Comparison of ENCODE assay signal across 8 cellular contexts in the genomic region with DNA sequence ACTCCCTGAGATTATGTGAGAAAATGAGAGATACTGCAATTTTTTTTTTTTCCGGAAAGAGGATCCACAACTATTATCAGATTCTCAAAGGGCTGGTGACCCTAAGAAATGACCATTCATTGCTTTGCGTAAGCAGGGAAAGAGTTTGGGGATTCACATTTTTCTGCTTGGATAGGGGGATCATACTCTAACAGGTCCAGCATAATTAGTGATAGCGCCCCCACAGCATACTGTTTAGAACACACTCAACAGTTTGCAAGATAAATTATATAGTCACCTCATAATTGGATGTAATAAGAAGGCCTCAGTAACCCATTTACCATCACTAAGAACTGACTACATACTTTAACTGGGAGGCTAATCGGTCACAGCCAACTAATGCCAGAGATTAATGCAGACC. TPM values are rescaled to one million over a fixed set of nuclear protein-coding genes. Genes with fewer than 3 reads are reported as not detected.
A peak's percentile ranks its signal among the peaks of the same experiment; 100 is the strongest.
DNase-seq lines count a peak whose midpoint lies in the region; ATAC-seq, FAIRE-seq and TF ChIP-seq lines count a peak whose summit lies in the region.

No MANE protein-coding gene starts in this region.

- H3K36me3 Mint-ChIP-seq in HFFc6 (ENCODE audit: low read depth): peaks cover 41% of the 10 kb centered on the region
- H3K36me3 Mint-ChIP-seq in activated T-helper 1 cell treated with anti-CD3 and anti-CD28 coated beads, Interleukin-12 subunit alpha, Interleukin-12 subunit beta, Interleukin-2, Interleukin-4 antibody, amounts not matched to agents 30 ng/mL and 10 ng/mL and 1 ng/mL, durations not matched to agents 14 hours and 24 hours and 36 hours (ENCODE audit: low read depth): peaks cover 50% of the 10 kb centered on the region

- peaks cover 26 to 62% (median 58%) of the 10 kb centered on the region in 11 experiments; a peak in 21 of 22 replicates for H4K20me1 ChIP-seq in BLaER1 treated with 17β-estradiol and CSF1 and Interleukin-3, amounts not matched to agents 10 nM and 100 nM
- peaks cover 17% of the 10 kb centered on the region for H4K20me1 ChIP-seq in HepG2 (ENCODE audit: insufficient read depth, low read length)

- H3K9ac ChIP-seq in BLaER1 treated with 17β-estradiol and CSF1 and Interleukin-3, amounts not matched to agents 10 nM and 100 nM: peak overlapping the region; percentile 82 to 93 (median 88); a peak in 21 of 22 replicates
- peak overlapping the region; percentile 85; the same call in 1 of the 2 replicates for H3K9ac ChIP-seq in HepG2 (ENCODE audit: insufficient read depth, low read depth, low read length)

- ATAC-seq in HepG2: no peak
- no peak for ATAC-seq in pancreas
- ATAC-seq in left lobe of liver: no peak
- ATAC-seq in GM19395 (IDR thresholded peaks at IDR 0.05; ENCODE audit: unreplicated experiment): no peak
- no peak for ATAC-seq in HG02763 (IDR thresholded peaks at IDR 0.05; ENCODE audit: unreplicated experiment)

- intact Hi-C loops in activated T-helper 1 cell treated with anti-CD3 and anti-CD28 coated beads, Interleukin-12 subunit alpha, Interleukin-12 subunit beta, Interleukin-2, Interleukin-4 antibody, amounts not matched to agents 30 ng/mL and 10 ng/mL and 1 ng/mL, durations not matched to agents 14 hours and 24 hours and 36 hours (cut with micrococcal nuclease): loop anchor here (10.0 kb wide), 1 partner anchor 401 kb away; a partner anchor contains a TSS
- intact Hi-C loops in HepG2 (cut with micrococcal nuclease; ENCODE audit: unreplicated experiment): loop anchor here (5.0 kb wide), 2 partner anchors 36 to 44 kb away; no protein-coding TSS in a partner anchor
- intact Hi-C loops in pancreas (cut with DNase I): no loop called here

- WGBS in HepG2 (ENCODE audit: low lambda C conversion rate): 69% methylated on average over 4 of the region's 4 CpGs
- 70 to 74% methylated on average over 4 of the region's 4 CpGs for WGBS in pancreas, 2 donors

- peaks cover 19% of the 10 kb centered on the region for H3K4me1 Mint-ChIP-seq in HFFc6 (ENCODE audit: low read depth)
- peaks cover 41% of the 10 kb centered on the region for H3K4me1 Mint-ChIP-seq in activated T-helper 1 cell treated with anti-CD3 and anti-CD28 coated beads, Interleukin-12 subunit alpha, Interleukin-12 subunit beta, Interleukin-2, Interleukin-4 antibody, amounts not matched to agents 30 ng/mL and 10 ng/mL and 1 ng/mL, durations not matched to agents 14 hours and 24 hours and 36 hours (ENCODE audit: low read depth)

- H3K27me3 ChIP-seq in BLaER1 treated with 17β-estradiol and CSF1 and Interleukin-3, amounts not matched to agents 10 nM and 100 nM: no peaks in the 10 kb centered on the region
- H3K27me3 ChIP-seq in HepG2 (ENCODE audit: control insufficient read depth in 1 of 2, insufficient read depth in 2 of 2, low read length in 2 of 2) (no peaks in the 10 kb centered on the region; a peak in 1 of 5 replicates), pancreas (no peaks in the 10 kb centered on the region)

- TF ChIP-seq POLR2A in HepG2 (IDR thresholded peaks at IDR 0.05; ENCODE audit: insufficient read depth in 1 of 2, low read depth in 2 of 2, low read length in 2 of 2): no peak

- peak overlapping the region; percentile 97 for H3K4me3 Mint-ChIP-seq in HFFc6
- H3K4me3 Mint-ChIP-seq in activated T-helper 1 cell treated with anti-CD3 and anti-CD28 coated beads, Interleukin-12 subunit alpha, Interleukin-12 subunit beta, Interleukin-2, Interleukin-4 antibody, amounts not matched to agents 30 ng/mL and 10 ng/mL and 1 ng/mL, durations not matched to agents 14 hours and 24 hours and 36 hours: peak overlapping the region; percentile 98

- TF ChIP-seq EP300 in HepG2 (IDR thresholded peaks at IDR 0.05; ENCODE audit: low read depth in 2 of 2, low read length in 2 of 2) (no peak), HepG2 (CRISPR knock-in tag; IDR thresholded peaks at IDR 0.05; ENCODE audit: borderline replicate concordance) (no peak)

- in situ Hi-C loops in HepG2 (cut with HindIII; ENCODE audit: extremely low pct_ligation_motif_present, low pct_unique_long_range_greater_than_20kb): no loop called here

- CTCF ChIA-PET in HepG2 (lab: Yijun Ruan, JAX; ENCODE audit: low intra/inter-chr PET ratio, low total read pairs): no interaction called here

- POLR2A ChIA-PET in HepG2 (lab: Yijun Ruan, JAX): interaction anchor here (0.8 to 2.9 kb wide), 4 partner anchors 36 to 123 kb away, joined by 3 to 22 read pairs (median 4); a partner anchor contains a TSS

- H3K27ac ChIP-seq in BLaER1 treated with 17β-estradiol and CSF1 and Interleukin-3, amounts not matched to agents 10 nM and 100 nM: no peak overlapping the region
- H3K27ac ChIP-seq in HepG2 (ENCODE audit: extremely low read length, insufficient read depth, low read length) (no peak overlapping the region), pancreas (no peak overlapping the region)

- H2AFZ ChIP-seq in HepG2 (ENCODE audit: low read length): no peak overlapping the region

- H3K27me3 Mint-ChIP-seq in HFFc6 (ENCODE audit: insufficient read depth): peaks cover 4% of the 10 kb centered on the region; the same call in 1 of the 2 replicates
- H3K27me3 Mint-ChIP-seq in activated T-helper 1 cell treated with anti-CD3 and anti-CD28 coated beads, Interleukin-12 subunit alpha, Interleukin-12 subunit beta, Interleukin-2, Interleukin-4 antibody, amounts not matched to agents 30 ng/mL and 10 ng/mL and 1 ng/mL, durations not matched to agents 14 hours and 24 hours and 36 hours (ENCODE audit: insufficient read depth): no peaks in the 10 kb centered on the region

- H3K4me2 ChIP-seq in BLaER1 treated with 17β-estradiol and CSF1 and Interleukin-3, amounts not matched to agents 10 nM and 100 nM: peak overlapping the region; percentile 89 to 98 (median 95)
- peak overlapping the region; percentile 88 for H3K4me2 ChIP-seq in HepG2 (ENCODE audit: low read depth, low read length)

- peak overlapping the region; percentile 68 to 98 (median 89) for H3K4me3 ChIP-seq in BLaER1 treated with 17β-estradiol and CSF1 and Interleukin-3, amounts not matched to agents 10 nM and 100 nM
- H3K4me3 ChIP-seq in HepG2 (replicated peaks in 1 of 3; ENCODE audit: insufficient read depth in 1 of 3, low read depth in 2 of 3, low read length in 3 of 3) (peak overlapping the region; percentile 87 to 94 (median 92)), pancreas (peak overlapping the region in 1 of 4 donors; percentile 87)

- peaks cover 12% of the 10 kb centered on the region; the same call in 1 of the 2 replicates for H3K9me3 Mint-ChIP-seq in HFFc6
- H3K9me3 Mint-ChIP-seq in activated T-helper 1 cell treated with anti-CD3 and anti-CD28 coated beads, Interleukin-12 subunit alpha, Interleukin-12 subunit beta, Interleukin-2, Interleukin-4 antibody, amounts not matched to agents 30 ng/mL and 10 ng/mL and 1 ng/mL, durations not matched to agents 14 hours and 24 hours and 36 hours: no peaks in the 10 kb centered on the region

- peaks cover 46 to 61% (median 55%) of the 10 kb centered on the region in 11 experiments for H3K36me3 ChIP-seq in BLaER1 treated with 17β-estradiol and CSF1 and Interleukin-3, amounts not matched to agents 10 nM and 100 nM
- H3K36me3 ChIP-seq in HepG2 (replicated peaks in 1 of 2; ENCODE audit: control insufficient read depth in 1 of 2, insufficient read depth in 2 of 2, low read length in 2 of 2) (peaks cover 3 to 37% of the 10 kb centered on the region in 2 experiments; a peak in 4 of 5 replicates), pancreas (peaks cover 2 to 29% (median 5%) of the 10 kb centered on the region in 3 donors)

- 0 out of 2 replicates have a peak overlapping the region, but pooled peaks have one; percentile 11 for H3K27ac Mint-ChIP-seq in HFFc6
- no peak overlapping the region for H3K27ac Mint-ChIP-seq in activated T-helper 1 cell treated with anti-CD3 and anti-CD28 coated beads, Interleukin-12 subunit alpha, Interleukin-12 subunit beta, Interleukin-2, Interleukin-4 antibody, amounts not matched to agents 30 ng/mL and 10 ng/mL and 1 ng/mL, durations not matched to agents 14 hours and 24 hours and 36 hours

- BruUV-seq in HepG2 (replicated peaks; lab: Mats Ljungman, UMichigan): no TSS peak

- TF ChIP-seq CTCF in HFFc6 (IDR thresholded peaks at IDR 0.05): peak; percentile 59
- peak; percentile 45 for TF ChIP-seq CTCF in HepG2 (CRISPR knock-in tag; IDR thresholded peaks at IDR 0.05)
- TF ChIP-seq CTCF in pancreas (IDR thresholded peaks at IDR 0.05): no peak

- DNase-seq in HFFc6: no peak
- no peak for DNase-seq in activated T-helper 1 cell treated with anti-CD3 and anti-CD28 coated beads, Interleukin-12 subunit alpha, Interleukin-12 subunit beta, Interleukin-2, Interleukin-4 antibody, amounts not matched to agents 30 ng/mL and 10 ng/mL and 1 ng/mL, durations not matched to agents 14 hours and 24 hours and 36 hours (ENCODE audit: low spot score)
- DNase-seq in HepG2 (ENCODE audit: low spot score): no peak
- DNase-seq in pancreas: no peak
- DNase-seq in left lobe of liver (ENCODE audit: low spot score): no peak

- H3K9me3 ChIP-seq in BLaER1 treated with 17β-estradiol and CSF1 and Interleukin-3, amounts not matched to agents 10 nM and 100 nM (replicated peaks in 1 of 11): no peaks in the 10 kb centered on the region
- H3K9me3 ChIP-seq in HepG2 (ENCODE audit: low read length) (no peaks in the 10 kb centered on the region), pancreas (no peaks in the 10 kb centered on the region)

- no peak for TF ChIP-seq RAD21 in HepG2 (CRISPR knock-in tag; IDR thresholded peaks at IDR 0.05)

- peaks cover 18 to 26% (median 24%) of the 10 kb centered on the region in 10 experiments for H3K4me1 ChIP-seq in BLaER1 treated with 17β-estradiol and CSF1 and Interleukin-3, amounts not matched to agents 10 nM and 100 nM
- H3K4me1 ChIP-seq in HepG2 (ENCODE audit: insufficient read depth, low read length) (peaks cover 25% of the 10 kb centered on the region), pancreas (peaks cover 15 to 18% (median 17%) of the 10 kb centered on the region in 3 donors)

- H3K79me2 ChIP-seq in HepG2 (ENCODE audit: insufficient read depth, low read length): peaks cover 43% of the 10 kb centered on the region

- FAIRE-seq in HepG2 (lab: Jason Lieb, UNC) (no peak), pancreas (lab: Jason Lieb, UNC) (no peak)

RNA-seq across cellular contexts. Expression of a gene that starts 1.9 kb away (rescaled TPM):
- 100 to 1,000 TPM; 306 to 382 (median 317) TPM for total RNA-seq in HFFc6 (2021; fragmentation: NEBNext Ultra II Directional; extraction: Animal tissue kit (Norgen Biotek cat#: 25700))
- total RNA-seq in activated T-helper 1 cell treated with anti-CD3 and anti-CD28 coated beads, Interleukin-12 subunit alpha, Interleukin-12 subunit beta, Interleukin-2, Interleukin-4 antibody, amounts not matched to agents 30 ng/mL and 10 ng/mL and 1 ng/mL, durations not matched to agents 14 hours and 24 hours and 36 hours: 567 and 570 TPM in 2 replicates
- 615 and 870 TPM in 2 replicates for total RNA-seq in HepG2 (2016; rRNA removed; fragmentation: Illumina TruSeq; extraction: Trizol)
- total RNA-seq in HepG2 (2016; cell fraction: cytosol; rRNA removed; fragmentation: Illumina TruSeq; extraction: Trizol; ENCODE audit: low read depth): 207 and 214 TPM in 2 replicates
- 624 and 897 TPM in 2 replicates for total RNA-seq in HepG2 (2016; cell fraction: insoluble cytoplasmic fraction; rRNA removed; fragmentation: Illumina TruSeq; extraction: Trizol)
- total RNA-seq in HepG2 (2016; cell fraction: membrane; rRNA removed; fragmentation: Illumina TruSeq; extraction: Trizol): 301 and 320 TPM in 2 replicates
- total RNA-seq in HepG2 (2016; cell fraction: nucleus; rRNA removed; fragmentation: Illumina TruSeq; extraction: Trizol): 255 and 260 TPM in 2 replicates
- polyA plus RNA-seq in HepG2 (2011; rRNA removed): 301 and 319 TPM in 2 replicates
- polyA plus RNA-seq in HepG2 (2011; cell fraction: cytosol; rRNA removed): 366 and 378 TPM in 2 replicates
- polyA plus RNA-seq in HepG2 (2011; cell fraction: nucleus; rRNA removed): 96.9 and 114 TPM in 2 replicates
- polyA plus RNA-seq in HepG2 (2012): 221 and 275 TPM in 2 replicates
- 103 and 105 TPM in 2 replicates for polyA plus RNA-seq in HepG2 (2016; cell fraction: cytosol; fragmentation: Illumina TruSeq; extraction: Trizol; ENCODE audit: low read depth)
- polyA plus RNA-seq in HepG2 (2016; cell fraction: insoluble cytoplasmic fraction; fragmentation: Illumina TruSeq; extraction: Trizol; ENCODE audit: low read depth): 652 and 701 TPM in 2 replicates
- 159 and 175 TPM in 2 replicates for polyA plus RNA-seq in HepG2 (2016; cell fraction: membrane; fragmentation: Illumina TruSeq; extraction: Trizol; ENCODE audit: low read depth)
- polyA plus RNA-seq in HepG2 (2016; cell fraction: nucleus; fragmentation: Illumina TruSeq; extraction: Trizol; ENCODE audit: insufficient read depth, low read depth): 306 and 309 TPM in 2 replicates
- 227 and 626 TPM in 2 replicates for polyA minus RNA-seq in HepG2 (2011; rRNA and poly(A)+ RNA removed; ENCODE audit: low replicate concordance)
- 253 and 292 TPM in 2 replicates for polyA minus RNA-seq in HepG2 (2011; cell fraction: cytosol; rRNA and poly(A)+ RNA removed)
- polyA minus RNA-seq in HepG2 (2011; cell fraction: nucleus; rRNA and poly(A)+ RNA removed): 83.3 and 153 TPM in 2 replicates
- total RNA-seq in pancreas: 100 to 1,000 TPM in 1 of 6 donors, 10 to 100 TPM in 5; 47.1 to 107 (median 87.1) TPM
- polyA plus RNA-seq in pancreas: 10 to 100 TPM; 58.3 to 81.5 TPM
- 80.8 TPM for total RNA-seq in left lobe of liver

RNA-seq across cellular contexts. Expression of a gene that starts 2.1 kb away (rescaled TPM):
- under 1 TPM; 0.48 to 0.99 (median 0.70) TPM for total RNA-seq in HFFc6 (2021; fragmentation: NEBNext Ultra II Directional; extraction: Animal tissue kit (Norgen Biotek cat#: 25700))
- 0.81 TPM in 1 of 2 replicates, not detected in the other for total RNA-seq in activated T-helper 1 cell treated with anti-CD3 and anti-CD28 coated beads, Interleukin-12 subunit alpha, Interleukin-12 subunit beta, Interleukin-2, Interleukin-4 antibody, amounts not matched to agents 30 ng/mL and 10 ng/mL and 1 ng/mL, durations not matched to agents 14 hours and 24 hours and 36 hours
- total RNA-seq in HepG2 (2016; rRNA removed; fragmentation: Illumina TruSeq; extraction: Trizol) (1.6 and 2.6 TPM in 2 replicates), pancreas (not detected), left lobe of liver (0.40 TPM)
- 3.1 and 3.2 TPM in 2 replicates for total RNA-seq in HepG2 (2016; cell fraction: cytosol; rRNA removed; fragmentation: Illumina TruSeq; extraction: Trizol; ENCODE audit: low read depth)
- total RNA-seq in HepG2 (2016; cell fraction: insoluble cytoplasmic fraction; rRNA removed; fragmentation: Illumina TruSeq; extraction: Trizol): 1.7 and 2.4 TPM in 2 replicates
- total RNA-seq in HepG2 (2016; cell fraction: membrane; rRNA removed; fragmentation: Illumina TruSeq; extraction: Trizol): 1.8 and 4.6 TPM in 2 replicates
- total RNA-seq in HepG2 (2016; cell fraction: nucleus; rRNA removed; fragmentation: Illumina TruSeq; extraction: Trizol): 1.3 and 1.8 TPM in 2 replicates
- polyA plus RNA-seq in HepG2 (2011; rRNA removed) (1.5 and 1.6 TPM in 2 replicates), pancreas (under 1 TPM in 1 of 2 donors, not detected in 1; 0.56 TPM)
- 2.1 and 3.4 TPM in 2 replicates for polyA plus RNA-seq in HepG2 (2011; cell fraction: cytosol; rRNA removed)
- polyA plus RNA-seq in HepG2 (2011; cell fraction: nucleus; rRNA removed): 0.64 and 1.1 TPM in 2 replicates
- polyA plus RNA-seq in HepG2 (2012): 1.0 and 1.6 TPM in 2 replicates
- 3.0 and 3.7 TPM in 2 replicates for polyA plus RNA-seq in HepG2 (2016; cell fraction: cytosol; fragmentation: Illumina TruSeq; extraction: Trizol; ENCODE audit: low read depth)
- 2.9 and 3.8 TPM in 2 replicates for polyA plus RNA-seq in HepG2 (2016; cell fraction: insoluble cytoplasmic fraction; fragmentation: Illumina TruSeq; extraction: Trizol; ENCODE audit: low read depth)
- 3.6 and 4.2 TPM in 2 replicates for polyA plus RNA-seq in HepG2 (2016; cell fraction: membrane; fragmentation: Illumina TruSeq; extraction: Trizol; ENCODE audit: low read depth)
- 1.3 TPM in 1 of 2 replicates, not detected in the other for polyA plus RNA-seq in HepG2 (2016; cell fraction: nucleus; fragmentation: Illumina TruSeq; extraction: Trizol; ENCODE audit: insufficient read depth, low read depth)
- polyA minus RNA-seq in HepG2 (2011; rRNA and poly(A)+ RNA removed; ENCODE audit: low replicate concordance): 0.88 and 2.1 TPM in 2 replicates
- polyA minus RNA-seq in HepG2 (2011; cell fraction: cytosol; rRNA and poly(A)+ RNA removed): not detected in 2 replicates
- polyA minus RNA-seq in HepG2 (2011; cell fraction: nucleus; rRNA and poly(A)+ RNA removed): 1.3 TPM in 1 of 2 replicates, not detected in the other

RNA-seq across cellular contexts. Expression of a gene that starts 32.8 kb away (rescaled TPM):
- not detected for total RNA-seq in HFFc6 (2021; fragmentation: NEBNext Ultra II Directional; extraction: Animal tissue kit (Norgen Biotek cat#: 25700))
- not detected in 2 replicates for total RNA-seq in activated T-helper 1 cell treated with anti-CD3 and anti-CD28 coated beads, Interleukin-12 subunit alpha, Interleukin-12 subunit beta, Interleukin-2, Interleukin-4 antibody, amounts not matched to agents 30 ng/mL and 10 ng/mL and 1 ng/mL, durations not matched to agents 14 hours and 24 hours and 36 hours
- total RNA-seq in HepG2 (2016; rRNA removed; fragmentation: Illumina TruSeq; extraction: Trizol): 19.9 and 73.5 TPM in 2 replicates
- total RNA-seq in HepG2 (2016; cell fraction: cytosol; rRNA removed; fragmentation: Illumina TruSeq; extraction: Trizol; ENCODE audit: low read depth): 27.1 and 27.2 TPM in 2 replicates
- total RNA-seq in HepG2 (2016; cell fraction: insoluble cytoplasmic fraction; rRNA removed; fragmentation: Illumina TruSeq; extraction: Trizol): 19.0 and 70.7 TPM in 2 replicates
- 28.4 and 29.7 TPM in 2 replicates for total RNA-seq in HepG2 (2016; cell fraction: membrane; rRNA removed; fragmentation: Illumina TruSeq; extraction: Trizol)
- 120 and 140 TPM in 2 replicates for total RNA-seq in HepG2 (2016; cell fraction: nucleus; rRNA removed; fragmentation: Illumina TruSeq; extraction: Trizol)
- polyA plus RNA-seq in HepG2 (2011; rRNA removed): 61.8 and 90.0 TPM in 2 replicates
- polyA plus RNA-seq in HepG2 (2011; cell fraction: cytosol; rRNA removed): 15.8 and 22.5 TPM in 2 replicates
- 518 and 570 TPM in 2 replicates for polyA plus RNA-seq in HepG2 (2011; cell fraction: nucleus; rRNA removed)
- polyA plus RNA-seq in HepG2 (2012): 48.2 and 62.5 TPM in 2 replicates
- 19.4 and 21.4 TPM in 2 replicates for polyA plus RNA-seq in HepG2 (2016; cell fraction: cytosol; fragmentation: Illumina TruSeq; extraction: Trizol; ENCODE audit: low read depth)
- polyA plus RNA-seq in HepG2 (2016; cell fraction: insoluble cytoplasmic fraction; fragmentation: Illumina TruSeq; extraction: Trizol; ENCODE audit: low read depth): 25.1 and 33.6 TPM in 2 replicates
- 30.5 and 32.9 TPM in 2 replicates for polyA plus RNA-seq in HepG2 (2016; cell fraction: membrane; fragmentation: Illumina TruSeq; extraction: Trizol; ENCODE audit: low read depth)
- polyA plus RNA-seq in HepG2 (2016; cell fraction: nucleus; fragmentation: Illumina TruSeq; extraction: Trizol; ENCODE audit: insufficient read depth, low read depth): 499 and 532 TPM in 2 replicates
- polyA minus RNA-seq in HepG2 (2011; rRNA and poly(A)+ RNA removed; ENCODE audit: low replicate concordance): 63.5 TPM in 1 of 2 replicates, not detected in the other
- 7.9 and 12.7 TPM in 2 replicates for polyA minus RNA-seq in HepG2 (2011; cell fraction: cytosol; rRNA and poly(A)+ RNA removed)
- 124 and 143 TPM in 2 replicates for polyA minus RNA-seq in HepG2 (2011; cell fraction: nucleus; rRNA and poly(A)+ RNA removed)
- under 1 TPM; 0.16 to 1.00 (median 0.40) TPM for total RNA-seq in pancreas
- 1 to 10 TPM; 1.3 to 3.5 TPM for polyA plus RNA-seq in pancreas
- 2.8 TPM for total RNA-seq in left lobe of liver

RNA-seq across cellular contexts. Expression of a gene that starts 37.1 kb away (rescaled TPM):
- not detected for total RNA-seq in HFFc6 (2021; fragmentation: NEBNext Ultra II Directional; extraction: Animal tissue kit (Norgen Biotek cat#: 25700))
- 0.56 TPM in 1 of 2 replicates, not detected in the other for total RNA-seq in activated T-helper 1 cell treated with anti-CD3 and anti-CD28 coated beads, Interleukin-12 subunit alpha, Interleukin-12 subunit beta, Interleukin-2, Interleukin-4 antibody, amounts not matched to agents 30 ng/mL and 10 ng/mL and 1 ng/mL, durations not matched to agents 14 hours and 24 hours and 36 hours
- total RNA-seq in HepG2 (2016; rRNA removed; fragmentation: Illumina TruSeq; extraction: Trizol) (0.24 TPM in 1 of 2 replicates, not detected in the other), pancreas (not detected), left lobe of liver (not detected)
- total RNA-seq in HepG2 (2016; cell fraction: cytosol; rRNA removed; fragmentation: Illumina TruSeq; extraction: Trizol; ENCODE audit: low read depth): not detected in 2 replicates
- total RNA-seq in HepG2 (2016; cell fraction: insoluble cytoplasmic fraction; rRNA removed; fragmentation: Illumina TruSeq; extraction: Trizol): not detected in 2 replicates
- not detected in 2 replicates for total RNA-seq in HepG2 (2016; cell fraction: membrane; rRNA removed; fragmentation: Illumina TruSeq; extraction: Trizol)
- total RNA-seq in HepG2 (2016; cell fraction: nucleus; rRNA removed; fragmentation: Illumina TruSeq; extraction: Trizol): not detected in 2 replicates
- polyA plus RNA-seq in HepG2 (2011; rRNA removed) (not detected in 2 replicates), pancreas (under 1 TPM in 1 of 2 donors, not detected in 1; 0.19 TPM)
- not detected in 2 replicates for polyA plus RNA-seq in HepG2 (2011; cell fraction: cytosol; rRNA removed)
- 0.50 TPM in 1 of 2 replicates, not detected in the other for polyA plus RNA-seq in HepG2 (2011; cell fraction: nucleus; rRNA removed)
- polyA plus RNA-seq in HepG2 (2012): not detected in 2 replicates
- not detected in 2 replicates for polyA plus RNA-seq in HepG2 (2016; cell fraction: cytosol; fragmentation: Illumina TruSeq; extraction: Trizol; ENCODE audit: low read depth)
- not detected in 2 replicates for polyA plus RNA-seq in HepG2 (2016; cell fraction: insoluble cytoplasmic fraction; fragmentation: Illumina TruSeq; extraction: Trizol; ENCODE audit: low read depth)
- polyA plus RNA-seq in HepG2 (2016; cell fraction: membrane; fragmentation: Illumina TruSeq; extraction: Trizol; ENCODE audit: low read depth): not detected in 2 replicates
- polyA plus RNA-seq in HepG2 (2016; cell fraction: nucleus; fragmentation: Illumina TruSeq; extraction: Trizol; ENCODE audit: insufficient read depth, low read depth): not detected in 2 replicates
- 3.2 TPM in 1 of 2 replicates, not detected in the other for polyA minus RNA-seq in HepG2 (2011; rRNA and poly(A)+ RNA removed; ENCODE audit: low replicate concordance)
- polyA minus RNA-seq in HepG2 (2011; cell fraction: cytosol; rRNA and poly(A)+ RNA removed): not detected in 2 replicates
- polyA minus RNA-seq in HepG2 (2011; cell fraction: nucleus; rRNA and poly(A)+ RNA removed): 1.6 TPM in 1 of 2 replicates, not detected in the other

RNA-seq across cellular contexts. Expression of a gene that starts 40.8 kb away (rescaled TPM):
- 10 to 100 TPM; 50.8 to 91.8 (median 87.4) TPM for total RNA-seq in HFFc6 (2021; fragmentation: NEBNext Ultra II Directional; extraction: Animal tissue kit (Norgen Biotek cat#: 25700))
- 17.2 and 20.3 TPM in 2 replicates for total RNA-seq in activated T-helper 1 cell treated with anti-CD3 and anti-CD28 coated beads, Interleukin-12 subunit alpha, Interleukin-12 subunit beta, Interleukin-2, Interleukin-4 antibody, amounts not matched to agents 30 ng/mL and 10 ng/mL and 1 ng/mL, durations not matched to agents 14 hours and 24 hours and 36 hours
- 39.1 and 75.8 TPM in 2 replicates for total RNA-seq in HepG2 (2016; rRNA removed; fragmentation: Illumina TruSeq; extraction: Trizol)
- 34.4 and 37.4 TPM in 2 replicates for total RNA-seq in HepG2 (2016; cell fraction: cytosol; rRNA removed; fragmentation: Illumina TruSeq; extraction: Trizol; ENCODE audit: low read depth)
- total RNA-seq in HepG2 (2016; cell fraction: insoluble cytoplasmic fraction; rRNA removed; fragmentation: Illumina TruSeq; extraction: Trizol): 35.7 and 69.6 TPM in 2 replicates
- total RNA-seq in HepG2 (2016; cell fraction: membrane; rRNA removed; fragmentation: Illumina TruSeq; extraction: Trizol): 57.3 and 67.6 TPM in 2 replicates
- total RNA-seq in HepG2 (2016; cell fraction: nucleus; rRNA removed; fragmentation: Illumina TruSeq; extraction: Trizol): 62.3 and 73.9 TPM in 2 replicates
- polyA plus RNA-seq in HepG2 (2011; rRNA removed): 41.4 and 44.6 TPM in 2 replicates
- polyA plus RNA-seq in HepG2 (2011; cell fraction: cytosol; rRNA removed): 38.5 and 52.1 TPM in 2 replicates
- polyA plus RNA-seq in HepG2 (2011; cell fraction: nucleus; rRNA removed): 27.1 and 28.7 TPM in 2 replicates
- 36.7 and 48.6 TPM in 2 replicates for polyA plus RNA-seq in HepG2 (2012)
- 39.0 and 42.6 TPM in 2 replicates for polyA plus RNA-seq in HepG2 (2016; cell fraction: cytosol; fragmentation: Illumina TruSeq; extraction: Trizol; ENCODE audit: low read depth)
- polyA plus RNA-seq in HepG2 (2016; cell fraction: insoluble cytoplasmic fraction; fragmentation: Illumina TruSeq; extraction: Trizol; ENCODE audit: low read depth): 35.3 and 40.7 TPM in 2 replicates
- 59.5 and 62.9 TPM in 2 replicates for polyA plus RNA-seq in HepG2 (2016; cell fraction: membrane; fragmentation: Illumina TruSeq; extraction: Trizol; ENCODE audit: low read depth)
- polyA plus RNA-seq in HepG2 (2016; cell fraction: nucleus; fragmentation: Illumina TruSeq; extraction: Trizol; ENCODE audit: insufficient read depth, low read depth): 102 and 103 TPM in 2 replicates
- polyA minus RNA-seq in HepG2 (2011; rRNA and poly(A)+ RNA removed; ENCODE audit: low replicate concordance): 31.1 and 42.5 TPM in 2 replicates
- polyA minus RNA-seq in HepG2 (2011; cell fraction: cytosol; rRNA and poly(A)+ RNA removed): 12.0 and 17.1 TPM in 2 replicates
- polyA minus RNA-seq in HepG2 (2011; cell fraction: nucleus; rRNA and poly(A)+ RNA removed): 14.3 and 17.9 TPM in 2 replicates
- 10 to 100 TPM; 11.1 to 29.6 (median 18.1) TPM for total RNA-seq in pancreas
- polyA plus RNA-seq in pancreas: 10 to 100 TPM; 31.3 to 32.5 TPM
- total RNA-seq in left lobe of liver: 32.9 TPM

Comparison
In these comparisons a context has a peak if more than half of its experiments do, and no peak if none do; other contexts are left out.
1. CTCF ChIP-seq: peak in HFFc6 (single experiment) and HepG2 (single experiment); none in pancreas (0 of 4).
2. intact Hi-C loops: an anchor here in activated T-helper 1 cell treated with anti-CD3 and anti-CD28 coated beads, Interleukin-12 subunit alpha, Interleukin-12 subunit beta, Interleukin-2, Interleukin-4 antibody, amounts not matched to agents 30 ng/mL and 10 ng/mL and 1 ng/mL, durations not matched to agents 14 hours and 24 hours and 36 hours (10.0 kb wide) and HepG2 (5.0 kb wide); none called in pancreas.